Comparison of ENCODE assay signal across 9 cellular contexts in genomic region chr17:39867084-39867890, GRCh38. TPM values are rescaled to one million over a fixed set of nuclear protein-coding genes. Genes with fewer than 3 reads are reported as not detected.
DNase-seq lines count a peak whose midpoint lies in the region; ATAC-seq, FAIRE-seq and TF ChIP-seq lines count a peak whose summit lies in the region.
"Had no signal": no experiment of that assay in that cellular context is flagged by ENCODE, and none has a peak within 500 bp of the region (broad histone marks: within the 10 kb centered on the region; RNA-seq: fewer than 3 reads in every experiment).

No MANE protein-coding gene starts in this region.

- peaks cover 18 to 61% (median 47%) of the 10 kb centered on the region in 7 donors for H3K4me1 Mint-ChIP-seq in naive thymus-derived CD4-positive, alpha-beta T cell

- FAIRE-seq in kidney (lab: Jason Lieb, UNC): no peak
- FAIRE-seq: bronchial epithelial cell had no signal

- H3K4me1 ChIP-seq in naive thymus-derived CD4-positive, alpha-beta T cell (ENCODE audit: control insufficient read depth in 2 of 2, insufficient read depth in 2 of 2, low read length in 2 of 2): peaks cover 24 to 33% of the 10 kb centered on the region in 2 donors
- peaks cover 0 to 2% of the 10 kb centered on the region in 2 donors for H3K4me1 ChIP-seq in kidney (ENCODE audit: control insufficient read depth in 1 of 2, insufficient read depth in 1 of 2, low read depth in 1 of 2, low read length in 2 of 2)

- in situ Hi-C loops in GM13977 (cut with MboI; ENCODE audit: low pct_unique_long_range_greater_than_20kb, low sequenced_read_pairs, unreplicated experiment): no loop called here

- TF ChIP-seq CTCF in GM13977 (IDR thresholded peaks at IDR 0.05; ENCODE audit: extremely low read depth, insufficient read depth, missing control alignments) (no peak), coronary artery (IDR thresholded peaks at IDR 0.05) (no peak), kidney (IDR thresholded peaks at IDR 0.05; ENCODE audit: borderline replicate concordance, extremely low read depth, insufficient read depth) (no peak)

- intact Hi-C loops in naive thymus-derived CD4-positive, alpha-beta T cell (cut with micrococcal nuclease): loop anchor here in 1 of 2 donors (2.0 kb wide), 1 partner anchor 86 kb away; no protein-coding TSS in a partner anchor
- intact Hi-C loops in kidney (cut with DNase I): no loop called here

- peaks cover 0 to 3% (median 0%) of the 10 kb centered on the region in 5 donors for H3K27me3 Mint-ChIP-seq in naive thymus-derived CD4-positive, alpha-beta T cell

- H3K27ac ChIP-seq in naive thymus-derived CD4-positive, alpha-beta T cell (ENCODE audit: low read depth, low read length): peak overlapping the region; percentile 99
- H3K27ac ChIP-seq in coronary artery: no peak overlapping the region
- H3K27ac ChIP-seq in kidney (ENCODE audit: low read depth in 2 of 2, low read length in 2 of 2): no peak overlapping the region

- peak; percentile 79 for DNase-seq in GM13977 (ENCODE audit: low spot score)
- DNase-seq in naive thymus-derived CD4-positive, alpha-beta T cell: peak in 7 of 9 donors; percentile 14 to 78 (median 35)
- no peak for DNase-seq in GF-D8 (lab: John Stamatoyannopoulos, UW)
- DNase-seq in coronary artery (ENCODE audit: low spot score): no peak
- no peak for DNase-seq in DMS53 (lab: John Stamatoyannopoulos, UW)
- no peak for DNase-seq in kidney

- peak overlapping the region; percentile 39 to 96 (median 81) for H3K4me3 Mint-ChIP-seq in naive thymus-derived CD4-positive, alpha-beta T cell

- peak overlapping the region; percentile 53 for H3K4me3 ChIP-seq in naive thymus-derived CD4-positive, alpha-beta T cell (ENCODE audit: low read length)
- H3K4me3 ChIP-seq in coronary artery (no peak overlapping the region), kidney (ENCODE audit: low read length in 2 of 2) (no peak overlapping the region)

- no peak overlapping the region for H3K9ac ChIP-seq in kidney (ENCODE audit: low read length in 2 of 2)

- peak; percentile 57 for ATAC-seq in HG02759 (IDR thresholded peaks at IDR 0.05; ENCODE audit: unreplicated experiment)
- peak; percentile 85 to 89 for ATAC-seq in activated CD4-positive, CD25-positive, alpha-beta regulatory T cell treated with anti-CD3 and anti-CD28 coated beads, Interleukin-2, amount 50 U/mL, for 24 hours
- ATAC-seq in naive thymus-derived CD4-positive, alpha-beta T cell: peak; percentile 63

- no peaks in the 10 kb centered on the region for H3K9me3 ChIP-seq in naive thymus-derived CD4-positive, alpha-beta T cell (ENCODE audit: control insufficient read depth in 2 of 3, low read length in 3 of 3)
- no peaks in the 10 kb centered on the region for H3K9me3 ChIP-seq in kidney (ENCODE audit: control insufficient read depth in 1 of 2, low read length in 2 of 2)

- H3K36me3 ChIP-seq in naive thymus-derived CD4-positive, alpha-beta T cell (ENCODE audit: control insufficient read depth in 2 of 3, insufficient read depth in 3 of 3, low read length in 3 of 3): no peaks in the 10 kb centered on the region
- no peaks in the 10 kb centered on the region for H3K36me3 ChIP-seq in kidney (ENCODE audit: control insufficient read depth in 1 of 2, insufficient read depth in 2 of 2, low read length in 2 of 2)

- POLR2A ChIA-PET in naive thymus-derived CD4-positive, alpha-beta T cell (lab: Charles Lee): interaction anchor here (0.6 to 1.0 kb wide), 3 partner anchors 48 to 106 kb away, joined by 3 to 4 read pairs (median 3); no protein-coding TSS in a partner anchor

- H3K27ac Mint-ChIP-seq in naive thymus-derived CD4-positive, alpha-beta T cell: peak overlapping the region; percentile 86 to 98 (median 92)

- no peaks in the 10 kb centered on the region for H3K27me3 ChIP-seq in naive thymus-derived CD4-positive, alpha-beta T cell (ENCODE audit: control insufficient read depth in 2 of 2, insufficient read depth in 2 of 2, low read length in 2 of 2)

- peaks cover 0 to 7% (median 0%) of the 10 kb centered on the region in 5 donors for H3K36me3 Mint-ChIP-seq in naive thymus-derived CD4-positive, alpha-beta T cell

- H3K9me3 Mint-ChIP-seq in naive thymus-derived CD4-positive, alpha-beta T cell: peaks cover 0 to 2% (median 0%) of the 10 kb centered on the region in 11 donors

- CTCF ChIA-PET in naive thymus-derived CD4-positive, alpha-beta T cell (lab: Charles Lee): no interaction called here

RNA-seq across cellular contexts. Expression of gene ZPBP2, which starts 0.7 kb away (rescaled TPM):
- under 1 TPM in 3 of 5 experiments, not detected in 2; 0.17 to 0.84 (median 0.51) TPM for total RNA-seq in naive thymus-derived CD4-positive, alpha-beta T cell
- polyA plus RNA-seq in naive thymus-derived CD4-positive, alpha-beta T cell: under 1 TPM in 1 of 2 donors, not detected in 1; 0.11 TPM
- total RNA-seq in kidney: not detected
- polyA plus RNA-seq in kidney (ENCODE audit: insufficient read depth, low read depth, low replicate concordance): not detected
- total RNA-seq: bronchial epithelial cell had no signal

RNA-seq across cellular contexts. Expression of gene IKZF3, which starts 3.2 kb away (rescaled TPM):
- total RNA-seq in naive thymus-derived CD4-positive, alpha-beta T cell: 10 to 100 TPM; 26.1 to 77.8 (median 61.1) TPM
- 10 to 100 TPM in 1 of 2 donors, 1 to 10 TPM in 1; 9.7 to 31.4 TPM for polyA plus RNA-seq in naive thymus-derived CD4-positive, alpha-beta T cell
- 10.2 TPM for total RNA-seq in kidney
- 0.09 TPM for polyA plus RNA-seq in kidney (ENCODE audit: insufficient read depth, low read depth, low replicate concordance)
- total RNA-seq: bronchial epithelial cell had no signal

RNA-seq across cellular contexts. Expression of gene GSDMB, which starts 51.1 kb away (rescaled TPM):
- 10 to 100 TPM; 25.6 to 92.4 (median 53.8) TPM for total RNA-seq in naive thymus-derived CD4-positive, alpha-beta T cell
- polyA plus RNA-seq in naive thymus-derived CD4-positive, alpha-beta T cell: 1 to 10 TPM; 1.7 to 2.1 TPM
- total RNA-seq in kidney: 5.6 TPM
- 3.5 TPM for polyA plus RNA-seq in kidney (ENCODE audit: insufficient read depth, low read depth, low replicate concordance)

Comparison
In these comparisons a context has a peak if more than half of its experiments do, and no peak if none do; other contexts are left out.
1. DNase-seq: peak in GM13977 (single experiment) and naive thymus-derived CD4-positive, alpha-beta T cell (7 of 9); none in GF-D8 (single experiment), coronary artery (single experiment), DMS53 (single experiment) and kidney (single experiment).
2. Peak in every context shown above with its lines, with median percentiles within 50 percentile points of each other: ATAC-seq.